In the genomic region with DNA sequence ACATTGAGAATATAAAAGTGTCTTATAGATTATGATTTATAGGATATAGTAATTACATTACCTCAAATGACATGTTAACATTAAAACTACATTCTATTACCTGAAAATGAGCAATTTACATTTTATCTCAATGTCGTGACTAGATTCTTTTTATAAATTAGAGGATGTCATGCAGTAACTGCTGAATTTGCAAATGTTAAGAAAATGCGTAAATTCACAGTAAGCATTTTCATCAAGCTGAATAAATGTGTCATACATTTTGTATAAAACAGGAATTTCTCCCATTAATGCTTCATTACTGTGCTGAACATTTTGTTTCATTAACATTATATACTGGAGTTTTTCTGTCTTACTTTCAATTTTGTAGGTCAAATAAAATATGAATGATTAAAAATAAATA, we compare ENCODE assay signal across 28 cellular contexts.
"Had no signal": no experiment of that assay in that cellular context is flagged by ENCODE, and none has a peak within 500 bp of the region (broad histone marks: within the 10 kb centered on the region; RNA-seq: fewer than 3 reads in every experiment).

No MANE protein-coding gene starts in this region.

- H3K27ac ChIP-seq: colonic mucosa, coronary artery, dorsolateral prefrontal cortex, epithelial cell of prostate, esophagus muscularis mucosa, esophagus squamous epithelium, foreskin keratinocyte, gastrocnemius medialis, gastroesophageal sphincter, heart left ventricle, heart right ventricle had no signal

- ATAC-seq: effector memory CD8-positive, alpha-beta T cell; esophagus mucosa; foreskin keratinocyte; gastrocnemius medialis; gastroesophageal sphincter; heart left ventricle; heart right ventricle had no signal

- DNase-seq: colonic mucosa; cortex of kidney; dermis blood vessel endothelial cell; dorsolateral prefrontal cortex; effector CD4-positive, alpha-beta T cell; effector CD8-positive, alpha-beta T cell; effector memory CD4-positive, alpha-beta T cell; effector memory CD8-positive, alpha-beta T cell; endodermal cell; erythroblast; esophagus squamous epithelium; foreskin fibroblast; foreskin keratinocyte; foreskin melanocyte; gastrocnemius medialis; glutamatergic neuron; head of caudate nucleus; heart left ventricle; heart right ventricle had no signal

- H3K4me3 ChIP-seq: colonic mucosa, coronary artery, dorsolateral prefrontal cortex, esophagus muscularis mucosa, esophagus squamous epithelium, gastrocnemius medialis, gastroesophageal sphincter, heart left ventricle, heart right ventricle had no signal

- FAIRE-seq: colon, endometrium, endothelial cell of umbilical vein, frontal cortex had no signal

- H3K27me3 ChIP-seq: colonic mucosa, dorsolateral prefrontal cortex, esophagus muscularis mucosa, esophagus squamous epithelium, foreskin keratinocyte, gastrocnemius medialis, gastroesophageal sphincter, heart left ventricle, heart right ventricle had no signal

- H3K36me3 ChIP-seq: colonic mucosa, esophagus muscularis mucosa, esophagus squamous epithelium, gastrocnemius medialis, gastroesophageal sphincter, heart left ventricle, heart right ventricle had no signal

- H3K4me1 ChIP-seq: colonic mucosa, esophagus muscularis mucosa, esophagus squamous epithelium, foreskin keratinocyte, gastrocnemius medialis, gastroesophageal sphincter, heart left ventricle, heart right ventricle had no signal

- H3K9me3 ChIP-seq: colonic mucosa, esophagus muscularis mucosa, esophagus squamous epithelium, gastrocnemius medialis, gastroesophageal sphincter, heart left ventricle had no signal
